Comparison of ENCODE assay signal across 8 cellular contexts in genomic region chr13:97116754-97117153, GRCh38.
A peak's percentile ranks its signal among the peaks of the same experiment; 100 is the strongest.
DNase-seq lines count a peak whose midpoint lies in the region; ATAC-seq and TF ChIP-seq lines count a peak whose summit lies in the region.

No MANE protein-coding gene starts in this region.

- peak; percentile 94 for ATAC-seq in GM18873 (IDR thresholded peaks at IDR 0.05; ENCODE audit: low FRiP score, unreplicated experiment)
- ATAC-seq in HG03280 (IDR thresholded peaks at IDR 0.05; ENCODE audit: unreplicated experiment): peak; percentile 57

- H3K27me3 ChIP-seq in tibial nerve (no peaks in the 10 kb centered on the region), WERI-Rb-1 (ENCODE audit: insufficient read depth, low read depth, severe bottlenecking) (no peaks in the 10 kb centered on the region)

- peaks cover 87% of the 10 kb centered on the region for H3K4me1 Mint-ChIP-seq in chondrocyte (ENCODE audit: low read depth)

- no peak overlapping the region for H3K4me3 Mint-ChIP-seq in chondrocyte (ENCODE audit: unreplicated experiment)

- no peaks in the 10 kb centered on the region for H3K36me3 Mint-ChIP-seq in chondrocyte (ENCODE audit: low read depth)

- H3K36me3 ChIP-seq in tibial nerve (no peaks in the 10 kb centered on the region), WERI-Rb-1 (no peaks in the 10 kb centered on the region)

- TF ChIP-seq POLR2A in tibial nerve (IDR thresholded peaks at IDR 0.05): no peak

- H3K9me3 ChIP-seq in tibial nerve (no peaks in the 10 kb centered on the region), WERI-Rb-1 (ENCODE audit: severe bottlenecking) (no peaks in the 10 kb centered on the region)

- H3K9me3 Mint-ChIP-seq in chondrocyte (ENCODE audit: low read depth): no peaks in the 10 kb centered on the region

- no peaks in the 10 kb centered on the region for H3K27me3 Mint-ChIP-seq in chondrocyte (ENCODE audit: low read depth)

- H3K27ac ChIP-seq in tibial nerve: peak overlapping the region in 2 of 4 donors; percentile 84 to 90
- no peak overlapping the region for H3K27ac ChIP-seq in WERI-Rb-1

- WGBS in tibial nerve, 2 donors: 59 to 93% methylated on average over 1 of the region's 1 CpG

- TF ChIP-seq CTCF in chondrocyte (IDR thresholded peaks at IDR 0.05) (no peak), tibial nerve (IDR thresholded peaks at IDR 0.05) (no peak), WERI-Rb-1 (IDR thresholded peaks at IDR 0.05; ENCODE audit: low read depth, low read length) (no peak)

- H3K4me3 ChIP-seq in tibial nerve: no peak overlapping the region
- no peak overlapping the region for H3K4me3 ChIP-seq in WERI-Rb-1 (ENCODE audit: low read depth, low read length)

- H3K4me1 ChIP-seq in tibial nerve: peaks cover 0 to 68% (median 27%) of the 10 kb centered on the region in 4 donors

- H3K27ac Mint-ChIP-seq in chondrocyte (ENCODE audit: unreplicated experiment): peak overlapping the region; percentile 93

- TF ChIP-seq EP300 in tibial nerve (IDR thresholded peaks at IDR 0.05): no peak

- no peak for DNase-seq in chondrocyte (ENCODE audit: low spot score)
- peak; percentile 66 for DNase-seq in renal cortical epithelial cell (ENCODE audit: low read depth)
- no peak for DNase-seq in tibial nerve (ENCODE audit: low spot score in 2 of 2)
- DNase-seq in WERI-Rb-1: no peak
- no peak for DNase-seq in middle frontal gyrus (ENCODE audit: extremely low spot score, low spot score)
- no peak for DNase-seq in epidermal melanocyte (ENCODE audit: insufficient read length, low spot score)
